Comparison of ENCODE assay signal across 9 cellular contexts in the genomic region with DNA sequence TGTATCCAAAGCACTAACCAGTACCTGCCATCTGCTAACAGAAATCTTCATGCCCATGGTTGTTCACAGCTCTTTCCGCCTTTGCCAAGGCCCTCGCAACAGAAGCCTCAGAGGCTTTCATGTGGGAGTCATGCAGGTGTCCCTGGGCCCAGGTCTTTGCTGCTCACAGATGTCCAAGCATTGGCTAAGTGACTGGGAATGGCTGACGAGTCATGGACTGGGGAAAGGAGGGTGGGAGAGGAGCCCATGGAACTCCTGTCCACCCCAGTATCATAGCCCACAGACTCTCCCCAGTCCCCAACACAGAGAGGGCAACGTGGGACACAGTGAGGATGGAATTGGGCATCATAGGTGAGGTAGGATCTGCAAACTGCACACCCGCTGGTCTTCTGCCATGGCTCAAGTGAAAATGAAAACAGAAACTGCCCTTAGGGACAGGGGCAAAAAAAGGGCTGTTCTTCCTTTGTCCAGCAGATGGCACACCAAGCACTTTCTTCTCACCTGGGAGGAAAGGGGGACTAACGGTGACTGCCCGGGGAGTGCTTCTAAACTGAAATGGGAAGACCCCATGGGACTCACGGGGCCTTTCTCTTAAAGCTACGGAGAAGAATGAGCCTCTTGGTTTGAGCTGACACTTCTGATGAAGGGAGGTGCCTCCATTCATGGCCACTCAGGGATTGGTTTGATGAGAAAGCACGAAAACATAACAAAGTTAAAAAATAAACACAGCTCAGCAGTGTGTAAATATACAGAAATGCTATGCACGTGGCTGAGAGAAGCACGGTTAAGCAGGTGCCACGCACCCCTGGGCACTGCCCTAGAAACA. TPM values are rescaled to one million over a fixed set of nuclear protein-coding genes. Genes with fewer than 3 reads are reported as not detected.
DNase-seq lines count a peak whose midpoint lies in the region; ATAC-seq, FAIRE-seq and TF ChIP-seq lines count a peak whose summit lies in the region.
"Had no signal": no experiment of that assay in that cellular context is flagged by ENCODE, and none has a peak within 500 bp of the region (broad histone marks: within the 10 kb centered on the region; RNA-seq: fewer than 3 reads in every experiment).

No MANE protein-coding gene starts in this region.

- H3K4me3 ChIP-seq in WERI-Rb-1 (ENCODE audit: low read depth, low read length) (no peak overlapping the region), HepG2 (replicated peaks in 1 of 3; ENCODE audit: insufficient read depth in 1 of 3, low read depth in 2 of 3, low read length in 3 of 3) (peak overlapping the region in 2 of 3 experiments; percentile 43 to 53; a peak in 5 of 6 replicates)

- H3K27ac ChIP-seq in WERI-Rb-1 (no peak overlapping the region), HepG2 (ENCODE audit: extremely low read length, insufficient read depth, low read length) (no peak overlapping the region)

- H3K36me3 ChIP-seq in WERI-Rb-1: no peaks in the 10 kb centered on the region
- no peaks in the 10 kb centered on the region for H3K36me3 ChIP-seq in HepG2 (replicated peaks in 1 of 2; ENCODE audit: control insufficient read depth in 1 of 2, insufficient read depth in 2 of 2, low read length in 2 of 2)

- peak; percentile 71 for TF ChIP-seq RAD21 in HepG2 (CRISPR knock-in tag; IDR thresholded peaks at IDR 0.05)

- H3K27me3 ChIP-seq in WERI-Rb-1 (ENCODE audit: insufficient read depth, low read depth, severe bottlenecking) (no peaks in the 10 kb centered on the region), HepG2 (ENCODE audit: control insufficient read depth in 1 of 2, insufficient read depth in 2 of 2, low read length in 2 of 2) (no peaks in the 10 kb centered on the region)

- no peak for TF ChIP-seq POLR2A in HepG2 (IDR thresholded peaks at IDR 0.05; ENCODE audit: insufficient read depth in 1 of 2, low read depth in 2 of 2, low read length in 2 of 2)

- H3K4me1 ChIP-seq in HepG2 (ENCODE audit: insufficient read depth, low read length): peaks cover 14% of the 10 kb centered on the region

- 21% methylated on average over 12 of the region's 13 CpGs for WGBS in HepG2 (ENCODE audit: low lambda C conversion rate)

- intact Hi-C loops in HepG2 (cut with micrococcal nuclease; ENCODE audit: unreplicated experiment): loop anchor here (1.0 kb wide), 2 partner anchors 312 to 386 kb away; no protein-coding TSS in a partner anchor

- no peaks in the 10 kb centered on the region for H4K20me1 ChIP-seq in HepG2 (ENCODE audit: insufficient read depth, low read length)

- CTCF ChIA-PET in HepG2 (lab: Yijun Ruan, JAX; ENCODE audit: low intra/inter-chr PET ratio, low total read pairs): interaction anchor here (1.1 to 1.6 kb wide), 5 partner anchors 35 to 386 kb away, joined by 4 to 9 read pairs (median 5); partner anchors contain the start of gene NEK5

- no peaks in the 10 kb centered on the region for H3K79me2 ChIP-seq in HepG2 (ENCODE audit: insufficient read depth, low read length)

- peak overlapping the region; percentile 36 for H2AFZ ChIP-seq in HepG2 (ENCODE audit: low read length)

- BruUV-seq in HepG2 (replicated peaks; lab: Mats Ljungman, UMichigan): no TSS peak

- H3K9me3 ChIP-seq in WERI-Rb-1 (ENCODE audit: severe bottlenecking) (no peaks in the 10 kb centered on the region), HepG2 (ENCODE audit: low read length) (no peaks in the 10 kb centered on the region)

- DNase-seq in AG20443 (ENCODE audit: low spot score) (peak; percentile 74), NCI-H187 treated with DMSO at 0.1 percent for 48 hours (lab: John Stamatoyannopoulos, UW) (peak; percentile 58), WERI-Rb-1 (peak; percentile 47), cerebellum (ENCODE audit: low spot score) (peak; percentile 67), HepG2 (ENCODE audit: low spot score) (peak; percentile 63)
- DNase-seq in stimulated activated CD4-positive, alpha-beta T cell treated with anti-CD3 and anti-CD28 coated beads, TNF-alpha, amount 100 ng/mL, for 24 hours (ENCODE audit: low read depth in 3 of 3): peak in 2 of 3 experiments; percentile 63 to 68

- H3K4me2 ChIP-seq in HepG2 (ENCODE audit: low read depth, low read length): peak overlapping the region; percentile 77

- TF ChIP-seq CTCF in WERI-Rb-1 (IDR thresholded peaks at IDR 0.05; ENCODE audit: low read depth, low read length): peak; percentile 69
- TF ChIP-seq CTCF in HepG2 (CRISPR knock-in tag; IDR thresholded peaks at IDR 0.05): peak; percentile 88

- ATAC-seq in GM18520 (IDR thresholded peaks at IDR 0.05; ENCODE audit: unreplicated experiment) (peak; percentile 77), HG02943 (IDR thresholded peaks at IDR 0.05; ENCODE audit: low read depth, unreplicated experiment) (peak; percentile 64), HepG2 (peak; percentile 94)

- in situ Hi-C loops in HepG2 (cut with HindIII; ENCODE audit: extremely low pct_ligation_motif_present, low pct_unique_long_range_greater_than_20kb): loop anchor here (10.0 kb wide), 1 partner anchor 310 kb away; the partner anchor contains the start of gene NEK5

- POLR2A ChIA-PET in HepG2 (lab: Yijun Ruan, JAX): interaction anchor here (0.9 to 2.3 kb wide), 3 partner anchors 10 to 362 kb away, joined by 3 to 10 read pairs (median 3); partner anchors contain the start of gene INTS6

- peak overlapping the region; percentile 16; the same call in 1 of the 2 replicates for H3K9ac ChIP-seq in HepG2 (ENCODE audit: insufficient read depth, low read depth, low read length)

- TF ChIP-seq EP300 in HepG2 (IDR thresholded peaks at IDR 0.05; ENCODE audit: low read depth in 2 of 2, low read length in 2 of 2) (no peak), HepG2 (CRISPR knock-in tag; IDR thresholded peaks at IDR 0.05; ENCODE audit: borderline replicate concordance) (no peak)

- FAIRE-seq in HepG2 (lab: Jason Lieb, UNC): peak; percentile 90
- FAIRE-seq: TTC549 had no signal

RNA-seq across cellular contexts. Expression of gene DHRS12, which starts 11.1 kb away (rescaled TPM):
- total RNA-seq in cerebellum (3.1 TPM), HepG2 (2016; rRNA removed; fragmentation: Illumina TruSeq; extraction: Trizol) (4.8 and 7.2 TPM in 2 replicates)
- total RNA-seq in HepG2 (2016; cell fraction: cytosol; rRNA removed; fragmentation: Illumina TruSeq; extraction: Trizol; ENCODE audit: low read depth): 8.8 and 10.5 TPM in 2 replicates
- 5.6 and 5.7 TPM in 2 replicates for total RNA-seq in HepG2 (2016; cell fraction: insoluble cytoplasmic fraction; rRNA removed; fragmentation: Illumina TruSeq; extraction: Trizol)
- 9.1 and 14.0 TPM in 2 replicates for total RNA-seq in HepG2 (2016; cell fraction: membrane; rRNA removed; fragmentation: Illumina TruSeq; extraction: Trizol)
- total RNA-seq in HepG2 (2016; cell fraction: nucleus; rRNA removed; fragmentation: Illumina TruSeq; extraction: Trizol): 6.7 TPM in 2 replicates
- polyA plus RNA-seq in HepG2 (2011; rRNA removed): 8.4 and 12.7 TPM in 2 replicates
- polyA plus RNA-seq in HepG2 (2011; cell fraction: cytosol; rRNA removed): 7.3 and 8.0 TPM in 2 replicates
- 19.6 and 21.8 TPM in 2 replicates for polyA plus RNA-seq in HepG2 (2011; cell fraction: nucleus; rRNA removed)
- polyA plus RNA-seq in HepG2 (2012): 10.8 and 12.0 TPM in 2 replicates
- 15.2 and 25.5 TPM in 2 replicates for polyA plus RNA-seq in HepG2 (2016; cell fraction: cytosol; fragmentation: Illumina TruSeq; extraction: Trizol; ENCODE audit: low read depth)
- 8.8 and 9.3 TPM in 2 replicates for polyA plus RNA-seq in HepG2 (2016; cell fraction: insoluble cytoplasmic fraction; fragmentation: Illumina TruSeq; extraction: Trizol; ENCODE audit: low read depth)
- polyA plus RNA-seq in HepG2 (2016; cell fraction: membrane; fragmentation: Illumina TruSeq; extraction: Trizol; ENCODE audit: low read depth): 15.3 and 19.6 TPM in 2 replicates
- 14.9 and 17.8 TPM in 2 replicates for polyA plus RNA-seq in HepG2 (2016; cell fraction: nucleus; fragmentation: Illumina TruSeq; extraction: Trizol; ENCODE audit: insufficient read depth, low read depth)
- 0.89 and 5.4 TPM in 2 replicates for polyA minus RNA-seq in HepG2 (2011; rRNA and poly(A)+ RNA removed; ENCODE audit: low replicate concordance)
- 2.5 and 5.0 TPM in 2 replicates for polyA minus RNA-seq in HepG2 (2011; cell fraction: cytosol; rRNA and poly(A)+ RNA removed)
- 12.2 and 18.3 TPM in 2 replicates for polyA minus RNA-seq in HepG2 (2011; cell fraction: nucleus; rRNA and poly(A)+ RNA removed)

RNA-seq across cellular contexts. Expression of gene TMEM272, which starts 29.9 kb away (rescaled TPM):
- total RNA-seq in cerebellum (1.2 TPM), HepG2 (2016; rRNA removed; fragmentation: Illumina TruSeq; extraction: Trizol) (0.18 and 0.62 TPM in 2 replicates)
- not detected in 2 replicates for total RNA-seq in HepG2 (2016; cell fraction: cytosol; rRNA removed; fragmentation: Illumina TruSeq; extraction: Trizol; ENCODE audit: low read depth)
- total RNA-seq in HepG2 (2016; cell fraction: insoluble cytoplasmic fraction; rRNA removed; fragmentation: Illumina TruSeq; extraction: Trizol): 0.07 and 0.58 TPM in 2 replicates
- 0.03 and 0.37 TPM in 2 replicates for total RNA-seq in HepG2 (2016; cell fraction: membrane; rRNA removed; fragmentation: Illumina TruSeq; extraction: Trizol)
- 2.0 and 2.1 TPM in 2 replicates for total RNA-seq in HepG2 (2016; cell fraction: nucleus; rRNA removed; fragmentation: Illumina TruSeq; extraction: Trizol)
- polyA plus RNA-seq in HepG2 (2011; rRNA removed): 0.37 and 0.52 TPM in 2 replicates
- polyA plus RNA-seq in HepG2 (2011; cell fraction: cytosol; rRNA removed): 0.07 and 0.09 TPM in 2 replicates
- 1.9 and 2.3 TPM in 2 replicates for polyA plus RNA-seq in HepG2 (2011; cell fraction: nucleus; rRNA removed)
- 0.20 and 0.34 TPM in 2 replicates for polyA plus RNA-seq in HepG2 (2012)
- 0.03 TPM in 1 of 2 replicates, not detected in the other for polyA plus RNA-seq in HepG2 (2016; cell fraction: cytosol; fragmentation: Illumina TruSeq; extraction: Trizol; ENCODE audit: low read depth)
- 0.17 and 0.24 TPM in 2 replicates for polyA plus RNA-seq in HepG2 (2016; cell fraction: insoluble cytoplasmic fraction; fragmentation: Illumina TruSeq; extraction: Trizol; ENCODE audit: low read depth)
- 0.03 TPM in 1 of 2 replicates, not detected in the other for polyA plus RNA-seq in HepG2 (2016; cell fraction: membrane; fragmentation: Illumina TruSeq; extraction: Trizol; ENCODE audit: low read depth)
- polyA plus RNA-seq in HepG2 (2016; cell fraction: nucleus; fragmentation: Illumina TruSeq; extraction: Trizol; ENCODE audit: insufficient read depth, low read depth): 2.5 and 3.1 TPM in 2 replicates
- 1.3 TPM in 1 of 2 replicates, not detected in the other for polyA minus RNA-seq in HepG2 (2011; rRNA and poly(A)+ RNA removed; ENCODE audit: low replicate concordance)
- not detected in 2 replicates for polyA minus RNA-seq in HepG2 (2011; cell fraction: cytosol; rRNA and poly(A)+ RNA removed)
- polyA minus RNA-seq in HepG2 (2011; cell fraction: nucleus; rRNA and poly(A)+ RNA removed): 2.7 and 3.2 TPM in 2 replicates

RNA-seq across cellular contexts. Expression of gene CCDC70, which starts 46.7 kb away (rescaled TPM):
- total RNA-seq in cerebellum (not detected), HepG2 (2016; rRNA removed; fragmentation: Illumina TruSeq; extraction: Trizol) (0.13 TPM in 1 of 2 replicates, not detected in the other)
- total RNA-seq in HepG2 (2016; cell fraction: cytosol; rRNA removed; fragmentation: Illumina TruSeq; extraction: Trizol; ENCODE audit: low read depth): not detected in 2 replicates
- not detected in 2 replicates for total RNA-seq in HepG2 (2016; cell fraction: insoluble cytoplasmic fraction; rRNA removed; fragmentation: Illumina TruSeq; extraction: Trizol)
- not detected in 2 replicates for total RNA-seq in HepG2 (2016; cell fraction: membrane; rRNA removed; fragmentation: Illumina TruSeq; extraction: Trizol)
- not detected in 2 replicates for total RNA-seq in HepG2 (2016; cell fraction: nucleus; rRNA removed; fragmentation: Illumina TruSeq; extraction: Trizol)
- polyA plus RNA-seq in HepG2 (2011; rRNA removed): not detected in 2 replicates
- polyA plus RNA-seq in HepG2 (2011; cell fraction: cytosol; rRNA removed): 0.05 and 0.07 TPM in 2 replicates
- polyA plus RNA-seq in HepG2 (2011; cell fraction: nucleus; rRNA removed): not detected in 2 replicates
- not detected in 2 replicates for polyA plus RNA-seq in HepG2 (2012)
- not detected in 2 replicates for polyA plus RNA-seq in HepG2 (2016; cell fraction: cytosol; fragmentation: Illumina TruSeq; extraction: Trizol; ENCODE audit: low read depth)
- not detected in 2 replicates for polyA plus RNA-seq in HepG2 (2016; cell fraction: insoluble cytoplasmic fraction; fragmentation: Illumina TruSeq; extraction: Trizol; ENCODE audit: low read depth)
- polyA plus RNA-seq in HepG2 (2016; cell fraction: membrane; fragmentation: Illumina TruSeq; extraction: Trizol; ENCODE audit: low read depth): not detected in 2 replicates
- not detected in 2 replicates for polyA plus RNA-seq in HepG2 (2016; cell fraction: nucleus; fragmentation: Illumina TruSeq; extraction: Trizol; ENCODE audit: insufficient read depth, low read depth)
- polyA minus RNA-seq in HepG2 (2011; rRNA and poly(A)+ RNA removed; ENCODE audit: low replicate concordance): 0.64 TPM in 1 of 2 replicates, not detected in the other
- not detected in 2 replicates for polyA minus RNA-seq in HepG2 (2011; cell fraction: cytosol; rRNA and poly(A)+ RNA removed)
- not detected in 2 replicates for polyA minus RNA-seq in HepG2 (2011; cell fraction: nucleus; rRNA and poly(A)+ RNA removed)
